23 cellular contexts compared by ENCODE assay signal in genomic region chr22:47061226-47061625, GRCh38.
DNase-seq lines count a peak whose midpoint lies in the region; ATAC-seq, FAIRE-seq and TF ChIP-seq lines count a peak whose summit lies in the region.
"Had no signal": no experiment of that assay in that cellular context is flagged by ENCODE, and none has a peak within 500 bp of the region (broad histone marks: within the 10 kb centered on the region; RNA-seq: fewer than 3 reads in every experiment).

No MANE protein-coding gene starts in this region.

- peaks cover 3% of the 10 kb centered on the region in 2 donors for H3K36me3 ChIP-seq in kidney (ENCODE audit: control insufficient read depth in 1 of 2, insufficient read depth in 2 of 2, low read length in 2 of 2)
- peaks cover 5% of the 10 kb centered on the region for H3K36me3 ChIP-seq in CD8-positive, alpha-beta T cell (ENCODE audit: insufficient read depth, low read length)
- H3K36me3 ChIP-seq: BE2C had no signal

- no peak overlapping the region for H3K9ac ChIP-seq in kidney (ENCODE audit: low read length in 2 of 2)
- H3K9ac ChIP-seq: GM23248 had no signal

- H3K27ac Mint-ChIP-seq in activated naive CD4-positive, alpha-beta T cell treated with anti-CD3 and anti-CD28 coated beads, Interleukin-2, amount 50 U/mL, for 24 hours: peak overlapping the region; percentile 65
- no peak overlapping the region for H3K27ac Mint-ChIP-seq in activated naive CD4-positive, alpha-beta T cell treated with anti-CD3 and anti-CD28 coated beads for 36 hours
- H3K27ac Mint-ChIP-seq in activated naive CD8-positive, alpha-beta T cell treated with anti-CD3 and anti-CD28 coated beads, Interleukin-2, amount 50 U/mL, for 24 hours: peak overlapping the region; percentile 86
- H3K27ac Mint-ChIP-seq in stimulated activated naive CD8-positive, alpha-beta T cell treated with anti-CD3 and anti-CD28 coated beads, Interleukin-15, Interleukin-2, amounts not matched to agents 100 ng/mL and 50 ng/mL, for 24 hours: peak overlapping the region; percentile 87
- no peak overlapping the region for H3K27ac Mint-ChIP-seq in T-helper 2 cell treated with Interferon-gamma antibody and Interleukin-4, amounts not matched to agents 5 μg/mL and 100 μg/mL, for 36 hours
- no peak overlapping the region for H3K27ac Mint-ChIP-seq in CD8-positive, alpha-beta T cell
- H3K27ac Mint-ChIP-seq: CD4-positive, CD25-positive, alpha-beta regulatory T cell had no signal

- H3K36me3 Mint-ChIP-seq in activated naive CD4-positive, alpha-beta T cell treated with anti-CD3 and anti-CD28 coated beads, Interleukin-2, amount 50 U/mL, for 24 hours: peaks cover 10% of the 10 kb centered on the region
- H3K36me3 Mint-ChIP-seq in activated naive CD4-positive, alpha-beta T cell treated with anti-CD3 and anti-CD28 coated beads for 36 hours (ENCODE audit: low read depth): peaks cover 11% of the 10 kb centered on the region
- H3K36me3 Mint-ChIP-seq in activated naive CD8-positive, alpha-beta T cell treated with anti-CD3 and anti-CD28 coated beads, Interleukin-2, amount 50 U/mL, for 24 hours (ENCODE audit: low read depth): peaks cover 22% of the 10 kb centered on the region
- H3K36me3 Mint-ChIP-seq in stimulated activated naive CD8-positive, alpha-beta T cell treated with anti-CD3 and anti-CD28 coated beads, Interleukin-15, Interleukin-2, amounts not matched to agents 100 ng/mL and 50 ng/mL, for 24 hours (ENCODE audit: low read depth): peaks cover 46% of the 10 kb centered on the region
- H3K36me3 Mint-ChIP-seq in T-helper 2 cell treated with Interferon-gamma antibody and Interleukin-4, amounts not matched to agents 5 μg/mL and 100 μg/mL, for 36 hours (ENCODE audit: low read depth): peaks cover 9% of the 10 kb centered on the region
- peaks cover 67% of the 10 kb centered on the region for H3K36me3 Mint-ChIP-seq in CD8-positive, alpha-beta T cell

- no peak for DNase-seq in activated naive CD4-positive, alpha-beta T cell treated with anti-CD3 and anti-CD28 coated beads for 36 hours
- no peak for DNase-seq in activated naive CD8-positive, alpha-beta T cell treated with anti-CD3 and anti-CD28 coated beads, Interleukin-2, amount 50 U/mL, for 24 hours
- DNase-seq in kidney: peak; percentile 44
- DNase-seq in T-helper 2 cell treated with Interferon-gamma antibody and Interleukin-4, amounts not matched to agents 5 μg/mL and 100 μg/mL, for 36 hours (ENCODE audit: low spot score): no peak
- no peak for DNase-seq in CD8-positive, alpha-beta T cell
- DNase-seq: BE2C; CD4-positive, CD25-positive, alpha-beta regulatory T cell; GDM1; GM23248; MM.1S; NCI-H1092; NCI-H146; NCI-H2029 treated with DMSO at 0.1 percent for 48 hours; NCI-H2171; NCI-H526; PC-3 had no signal

- CTCF ChIA-PET in activated naive CD4-positive, alpha-beta T cell treated with anti-CD3 and anti-CD28 coated beads for 36 hours (lab: Charles Lee): no interaction called here
- CTCF ChIA-PET in CD8-positive, alpha-beta T cell (lab: Charles Lee): no interaction called here

- H3K4me1 Mint-ChIP-seq in activated naive CD4-positive, alpha-beta T cell treated with anti-CD3 and anti-CD28 coated beads, Interleukin-2, amount 50 U/mL, for 24 hours: peaks cover 11% of the 10 kb centered on the region
- peaks cover 9% of the 10 kb centered on the region for H3K4me1 Mint-ChIP-seq in activated naive CD4-positive, alpha-beta T cell treated with anti-CD3 and anti-CD28 coated beads for 36 hours (ENCODE audit: low read depth)
- H3K4me1 Mint-ChIP-seq in activated naive CD8-positive, alpha-beta T cell treated with anti-CD3 and anti-CD28 coated beads, Interleukin-2, amount 50 U/mL, for 24 hours: peaks cover 16% of the 10 kb centered on the region
- H3K4me1 Mint-ChIP-seq in stimulated activated naive CD8-positive, alpha-beta T cell treated with anti-CD3 and anti-CD28 coated beads, Interleukin-15, Interleukin-2, amounts not matched to agents 100 ng/mL and 50 ng/mL, for 24 hours (ENCODE audit: low read depth): peaks cover 16% of the 10 kb centered on the region
- H3K4me1 Mint-ChIP-seq in T-helper 2 cell treated with Interferon-gamma antibody and Interleukin-4, amounts not matched to agents 5 μg/mL and 100 μg/mL, for 36 hours (ENCODE audit: low read depth): no peaks in the 10 kb centered on the region
- H3K4me1 Mint-ChIP-seq in CD8-positive, alpha-beta T cell (ENCODE audit: low read depth): peaks cover 5% of the 10 kb centered on the region

- FAIRE-seq in kidney (lab: Jason Lieb, UNC): no peak
- FAIRE-seq: GM12878, GM19239 had no signal

- POLR2A ChIA-PET in CD8-positive, alpha-beta T cell (lab: Charles Lee): no interaction called here

- no peaks in the 10 kb centered on the region for H3K9me3 ChIP-seq in kidney (ENCODE audit: control insufficient read depth in 1 of 2, low read length in 2 of 2)
- no peaks in the 10 kb centered on the region for H3K9me3 ChIP-seq in CD8-positive, alpha-beta T cell (ENCODE audit: low read length)
- H3K9me3 ChIP-seq: BE2C, Caco-2 had no signal

- H3K27me3 ChIP-seq in CD8-positive, alpha-beta T cell (ENCODE audit: insufficient read depth, low read length): no peaks in the 10 kb centered on the region
- H3K27me3 ChIP-seq: BE2C had no signal

- H3K4me3 ChIP-seq in kidney (ENCODE audit: low read length in 2 of 2): no peak overlapping the region
- H3K4me3 ChIP-seq in CD8-positive, alpha-beta T cell (ENCODE audit: low read depth, low read length): no peak overlapping the region
- H3K4me3 ChIP-seq: GM12878, GM23248 had no signal

- no peaks in the 10 kb centered on the region for H3K9me3 Mint-ChIP-seq in activated naive CD4-positive, alpha-beta T cell treated with anti-CD3 and anti-CD28 coated beads, Interleukin-2, amount 50 U/mL, for 24 hours
- no peaks in the 10 kb centered on the region for H3K9me3 Mint-ChIP-seq in activated naive CD4-positive, alpha-beta T cell treated with anti-CD3 and anti-CD28 coated beads for 36 hours
- H3K9me3 Mint-ChIP-seq in activated naive CD8-positive, alpha-beta T cell treated with anti-CD3 and anti-CD28 coated beads, Interleukin-2, amount 50 U/mL, for 24 hours: no peaks in the 10 kb centered on the region
- H3K9me3 Mint-ChIP-seq in stimulated activated naive CD8-positive, alpha-beta T cell treated with anti-CD3 and anti-CD28 coated beads, Interleukin-15, Interleukin-2, amounts not matched to agents 100 ng/mL and 50 ng/mL, for 24 hours: no peaks in the 10 kb centered on the region
- H3K9me3 Mint-ChIP-seq in T-helper 2 cell treated with Interferon-gamma antibody and Interleukin-4, amounts not matched to agents 5 μg/mL and 100 μg/mL, for 36 hours: no peaks in the 10 kb centered on the region
- H3K9me3 Mint-ChIP-seq in CD8-positive, alpha-beta T cell: no peaks in the 10 kb centered on the region
- H3K9me3 Mint-ChIP-seq: CD4-positive, CD25-positive, alpha-beta regulatory T cell had no signal

- H3K27me3 Mint-ChIP-seq in activated naive CD4-positive, alpha-beta T cell treated with anti-CD3 and anti-CD28 coated beads, Interleukin-2, amount 50 U/mL, for 24 hours: no peaks in the 10 kb centered on the region
- no peaks in the 10 kb centered on the region for H3K27me3 Mint-ChIP-seq in activated naive CD4-positive, alpha-beta T cell treated with anti-CD3 and anti-CD28 coated beads for 36 hours (ENCODE audit: low read depth)
- no peaks in the 10 kb centered on the region for H3K27me3 Mint-ChIP-seq in activated naive CD8-positive, alpha-beta T cell treated with anti-CD3 and anti-CD28 coated beads, Interleukin-2, amount 50 U/mL, for 24 hours
- H3K27me3 Mint-ChIP-seq in stimulated activated naive CD8-positive, alpha-beta T cell treated with anti-CD3 and anti-CD28 coated beads, Interleukin-15, Interleukin-2, amounts not matched to agents 100 ng/mL and 50 ng/mL, for 24 hours: no peaks in the 10 kb centered on the region
- no peaks in the 10 kb centered on the region for H3K27me3 Mint-ChIP-seq in T-helper 2 cell treated with Interferon-gamma antibody and Interleukin-4, amounts not matched to agents 5 μg/mL and 100 μg/mL, for 36 hours (ENCODE audit: low read depth)
- H3K27me3 Mint-ChIP-seq in CD8-positive, alpha-beta T cell (ENCODE audit: low read depth): no peaks in the 10 kb centered on the region
- H3K27me3 Mint-ChIP-seq: CD4-positive, CD25-positive, alpha-beta regulatory T cell had no signal

- no peak for TF ChIP-seq CTCF in kidney (IDR thresholded peaks at IDR 0.05; ENCODE audit: borderline replicate concordance, extremely low read depth, insufficient read depth)
- TF ChIP-seq CTCF in CD8-positive, alpha-beta T cell (IDR thresholded peaks at IDR 0.05): no peak

- ATAC-seq in activated naive CD8-positive, alpha-beta T cell treated with anti-CD3 and anti-CD28 coated beads, Interleukin-2, amount 50 U/mL, for 24 hours: peak; percentile 27
- no peak for ATAC-seq in CD8-positive, alpha-beta T cell
- ATAC-seq: GM12878, HCT116, PC-3 had no signal

- H3K27ac ChIP-seq in kidney (ENCODE audit: low read depth in 2 of 2, low read length in 2 of 2): no peak overlapping the region
- no peak overlapping the region for H3K27ac ChIP-seq in CD8-positive, alpha-beta T cell (ENCODE audit: low read depth, low read length)
- H3K27ac ChIP-seq: GM23248, RWPE1 had no signal

- no peak overlapping the region for H3K4me3 Mint-ChIP-seq in activated naive CD4-positive, alpha-beta T cell treated with anti-CD3 and anti-CD28 coated beads, Interleukin-2, amount 50 U/mL, for 24 hours
- H3K4me3 Mint-ChIP-seq in activated naive CD4-positive, alpha-beta T cell treated with anti-CD3 and anti-CD28 coated beads for 36 hours: no peak overlapping the region
- peak overlapping the region; percentile 45 for H3K4me3 Mint-ChIP-seq in activated naive CD8-positive, alpha-beta T cell treated with anti-CD3 and anti-CD28 coated beads, Interleukin-2, amount 50 U/mL, for 24 hours
- peak overlapping the region; percentile 43 for H3K4me3 Mint-ChIP-seq in stimulated activated naive CD8-positive, alpha-beta T cell treated with anti-CD3 and anti-CD28 coated beads, Interleukin-15, Interleukin-2, amounts not matched to agents 100 ng/mL and 50 ng/mL, for 24 hours
- no peak overlapping the region for H3K4me3 Mint-ChIP-seq in T-helper 2 cell treated with Interferon-gamma antibody and Interleukin-4, amounts not matched to agents 5 μg/mL and 100 μg/mL, for 36 hours
- H3K4me3 Mint-ChIP-seq in CD8-positive, alpha-beta T cell: no peak overlapping the region
- H3K4me3 Mint-ChIP-seq: CD4-positive, CD25-positive, alpha-beta regulatory T cell had no signal

- no peaks in the 10 kb centered on the region for H3K4me1 ChIP-seq in kidney (ENCODE audit: control insufficient read depth in 1 of 2, insufficient read depth in 1 of 2, low read depth in 1 of 2, low read length in 2 of 2)
- no peaks in the 10 kb centered on the region for H3K4me1 ChIP-seq in CD8-positive, alpha-beta T cell (ENCODE audit: insufficient read depth, low read length)
- H3K4me1 ChIP-seq: BE2C, Caco-2 had no signal

- intact Hi-C loops in activated naive CD4-positive, alpha-beta T cell treated with anti-CD3 and anti-CD28 coated beads for 36 hours (cut with micrococcal nuclease): no loop called here
- intact Hi-C loops in kidney (cut with DNase I): no loop called here
- intact Hi-C loops in CD8-positive, alpha-beta T cell (cut with DNase I, micrococcal nuclease): no loop called here

Comparison
In these comparisons a context has a peak if more than half of its experiments do, and no peak if none do; other contexts are left out.
1. H3K27ac Mint-ChIP-seq: peak in activated naive CD4-positive, alpha-beta T cell treated with anti-CD3 and anti-CD28 coated beads, Interleukin-2, amount 50 U/mL, for 24 hours (single experiment), activated naive CD8-positive, alpha-beta T cell treated with anti-CD3 and anti-CD28 coated beads, Interleukin-2, amount 50 U/mL, for 24 hours (single experiment) and stimulated activated naive CD8-positive, alpha-beta T cell treated with anti-CD3 and anti-CD28 coated beads, Interleukin-15, Interleukin-2, amounts not matched to agents 100 ng/mL and 50 ng/mL, for 24 hours (single experiment); none in activated naive CD4-positive, alpha-beta T cell treated with anti-CD3 and anti-CD28 coated beads for 36 hours (single experiment), T-helper 2 cell treated with Interferon-gamma antibody and Interleukin-4, amounts not matched to agents 5 μg/mL and 100 μg/mL, for 36 hours (single experiment) and CD8-positive, alpha-beta T cell (single experiment).
2. H3K4me3 Mint-ChIP-seq: peak in activated naive CD8-positive, alpha-beta T cell treated with anti-CD3 and anti-CD28 coated beads, Interleukin-2, amount 50 U/mL, for 24 hours (single experiment) and stimulated activated naive CD8-positive, alpha-beta T cell treated with anti-CD3 and anti-CD28 coated beads, Interleukin-15, Interleukin-2, amounts not matched to agents 100 ng/mL and 50 ng/mL, for 24 hours (single experiment); none in activated naive CD4-positive, alpha-beta T cell treated with anti-CD3 and anti-CD28 coated beads, Interleukin-2, amount 50 U/mL, for 24 hours (single experiment), activated naive CD4-positive, alpha-beta T cell treated with anti-CD3 and anti-CD28 coated beads for 36 hours (single experiment), T-helper 2 cell treated with Interferon-gamma antibody and Interleukin-4, amounts not matched to agents 5 μg/mL and 100 μg/mL, for 36 hours (single experiment) and CD8-positive, alpha-beta T cell (single experiment).